Comparison of ENCODE assay signal across 9 cellular contexts in genomic region chr7:43904533-43905208, GRCh38. TPM values are rescaled to one million over a fixed set of nuclear protein-coding genes. Genes with fewer than 3 reads are reported as not detected.
DNase-seq lines count a peak whose midpoint lies in the region; ATAC-seq, FAIRE-seq and TF ChIP-seq lines count a peak whose summit lies in the region.
"Had no signal": no experiment of that assay in that cellular context is flagged by ENCODE, and none has a peak within 500 bp of the region (broad histone marks: within the 10 kb centered on the region; RNA-seq: fewer than 3 reads in every experiment).

No MANE protein-coding gene starts in this region.

- TF ChIP-seq CTCF in keratinocyte (optimal IDR thresholded peaks at IDR 0.05 in 1 of 3, IDR thresholded peaks at IDR 0.05 in 1 of 3, conservative IDR thresholded peaks at IDR 0.05 in 1 of 3; ENCODE audit: extremely low read depth in 1 of 3, insufficient read depth in 2 of 3, low read length in 3 of 3) (no peak), omental fat pad (IDR thresholded peaks at IDR 0.05) (no peak)

- no peaks in the 10 kb centered on the region for H3K27me3 Mint-ChIP-seq in activated T-cell treated with anti-CD3 and anti-CD28 coated beads, Interleukin-2, amount 50 U/mL, for 24 hours
- no peaks in the 10 kb centered on the region for H3K27me3 Mint-ChIP-seq in activated naive CD8-positive, alpha-beta T cell

- H3K4me2 ChIP-seq in keratinocyte (ENCODE audit: control insufficient read depth, extremely low read depth, insufficient read depth, low read depth, low read length) = peak overlapping the region; percentile 98

- dilution Hi-C loops in keratinocyte (cut with MboI; ENCODE audit: extremely low pct_ligation_motif_present, low sequenced_read_pairs) = no loop called here

- no peak for FAIRE-seq in keratinocyte (lab: Jason Lieb, UNC)

- DNase-seq in activated T-cell treated with anti-CD3 and anti-CD28 coated beads, Interleukin-2, amount 50 U/mL, for 24 hours = no peak
- DNase-seq in activated T-cell treated with anti-CD3 and anti-CD28 coated beads, Interleukin-2, amount 50 U/mL, for 48 hours = no peak
- DNase-seq in keratinocyte (ENCODE audit: low read depth, low spot score) (no peak), omental fat pad (ENCODE audit: low spot score) (no peak), Kasumi-1 (lab: John Stamatoyannopoulos, UW) (no peak), NCI-H2107 treated with DMSO at 0.1 percent for 48 hours (lab: John Stamatoyannopoulos, UW; ENCODE audit: unreplicated experiment) (no peak)
- DNase-seq: uterus had no signal

- no peaks in the 10 kb centered on the region for H3K9me3 Mint-ChIP-seq in activated T-cell treated with anti-CD3 and anti-CD28 coated beads, Interleukin-2, amount 50 U/mL, for 24 hours
- no peaks in the 10 kb centered on the region for H3K9me3 Mint-ChIP-seq in activated naive CD8-positive, alpha-beta T cell (ENCODE audit: low read depth)

- peak overlapping the region; percentile 96 for H3K27ac Mint-ChIP-seq in activated T-cell treated with anti-CD3 and anti-CD28 coated beads, Interleukin-2, amount 50 U/mL, for 24 hours
- H3K27ac Mint-ChIP-seq in activated naive CD8-positive, alpha-beta T cell = peak overlapping the region; percentile 13

- peak overlapping the region; percentile 93 for H3K4me3 Mint-ChIP-seq in activated T-cell treated with anti-CD3 and anti-CD28 coated beads, Interleukin-2, amount 50 U/mL, for 24 hours
- peak overlapping the region; percentile 94 for H3K4me3 Mint-ChIP-seq in activated naive CD8-positive, alpha-beta T cell

- H3K27me3 ChIP-seq in keratinocyte (ENCODE audit: control insufficient read depth, extremely low read depth, insufficient read depth, low read length) (no peaks in the 10 kb centered on the region), thymus (ENCODE audit: control insufficient read depth, insufficient read depth) (no peaks in the 10 kb centered on the region)
- H3K27me3 ChIP-seq: uterus had no signal

- peaks cover 11% of the 10 kb centered on the region for H3K36me3 Mint-ChIP-seq in activated T-cell treated with anti-CD3 and anti-CD28 coated beads, Interleukin-2, amount 50 U/mL, for 24 hours (ENCODE audit: low read depth)
- H3K36me3 Mint-ChIP-seq in activated naive CD8-positive, alpha-beta T cell = no peaks in the 10 kb centered on the region

- H3K4me3 ChIP-seq in keratinocyte (ENCODE audit: control insufficient read depth in 2 of 3, extremely low read depth in 1 of 3, insufficient read depth in 2 of 3, low read depth in 1 of 3, low read length in 3 of 3) (peak overlapping the region; percentile 67 to 87 (median 85)), thymus (ENCODE audit: low read length) (no peak overlapping the region)

- peaks cover 8% of the 10 kb centered on the region for H4K20me1 ChIP-seq in keratinocyte (ENCODE audit: control insufficient read depth, extremely low read depth, insufficient read depth, low read length)

- H3K4me1 Mint-ChIP-seq in activated T-cell treated with anti-CD3 and anti-CD28 coated beads, Interleukin-2, amount 50 U/mL, for 24 hours (ENCODE audit: low read depth) = peaks cover 43% of the 10 kb centered on the region
- peaks cover 44% of the 10 kb centered on the region for H3K4me1 Mint-ChIP-seq in activated naive CD8-positive, alpha-beta T cell (ENCODE audit: low read depth)

- ATAC-seq in omental fat pad (ENCODE audit: low FRiP score) = no peak

- H3K36me3 ChIP-seq in keratinocyte (ENCODE audit: control insufficient read depth in 2 of 2, extremely low read depth in 1 of 2, insufficient read depth in 2 of 2, low read length in 2 of 2) (peaks cover 1 to 6% of the 10 kb centered on the region in 2 experiments), thymus (ENCODE audit: control insufficient read depth, insufficient read depth) (no peaks in the 10 kb centered on the region)
- H3K36me3 ChIP-seq: uterus had no signal

- peak overlapping the region; percentile 87 for H3K27ac ChIP-seq in keratinocyte (ENCODE audit: control insufficient read depth, insufficient read depth, low read length)
- peak overlapping the region; percentile 1 for H3K27ac ChIP-seq in thymus (ENCODE audit: low read depth)

- H3K9me3 ChIP-seq in keratinocyte (ENCODE audit: control insufficient read depth, low read depth, low read length) = no peaks in the 10 kb centered on the region
- no peaks in the 10 kb centered on the region for H3K9me3 ChIP-seq in thymus (ENCODE audit: control insufficient read depth)
- H3K9me3 ChIP-seq: uterus had no signal

- H3K9ac ChIP-seq in keratinocyte (ENCODE audit: control insufficient read depth, extremely low read depth, insufficient read depth, low read length) = peak overlapping the region; percentile 87

- no peak overlapping the region for H2AFZ ChIP-seq in keratinocyte (ENCODE audit: control insufficient read depth, low read length)

- H3K9me1 ChIP-seq in keratinocyte (ENCODE audit: control insufficient read depth, extremely low read depth, insufficient read depth, low read length) = peaks cover 4% of the 10 kb centered on the region

- H3K79me2 ChIP-seq in keratinocyte (ENCODE audit: control insufficient read depth, insufficient read depth, low read length) = peaks cover 60% of the 10 kb centered on the region

- H3K4me1 ChIP-seq in keratinocyte (ENCODE audit: control insufficient read depth, extremely low read depth, insufficient read depth, low read length) (peaks cover 23% of the 10 kb centered on the region), thymus (ENCODE audit: control insufficient read depth, insufficient read depth, low read length) (peaks cover 5% of the 10 kb centered on the region)

- 98% methylated on average over 5 of the region's 5 CpGs for WGBS in thymus

RNA-seq across cellular contexts. Expression of gene URGCP, which starts 1.7 kb away (rescaled TPM):
- polyA plus RNA-seq in keratinocyte (24.8 to 29.7 TPM (median 27.6 TPM) in 3 replicates), thymus (14.6 TPM)
- polyA plus RNA-seq in keratinocyte (2011; ENCODE audit: low read depth) = 13.4 TPM
- polyA plus RNA-seq in keratinocyte (2011; cell fraction: cytosol; rRNA removed) = 19.5 and 25.3 TPM in 2 replicates
- polyA plus RNA-seq in keratinocyte (2011; cell fraction: nucleus; rRNA removed) = 55.0 and 67.8 TPM in 2 replicates
- 17.1 and 20.1 TPM in 2 replicates for polyA plus RNA-seq in keratinocyte (2012; ENCODE audit: low replicate concordance)
- polyA minus RNA-seq in keratinocyte = 30.4 to 41.6 TPM (median 33.8 TPM) in 3 replicates
- 19.8 TPM for polyA minus RNA-seq in keratinocyte (2011; cell fraction: cytosol; rRNA and poly(A)+ RNA removed)
- polyA minus RNA-seq in keratinocyte (2011; cell fraction: nucleus; rRNA and poly(A)+ RNA removed) = 29.8 and 53.0 TPM in 2 replicates
- total RNA-seq in omental fat pad = 10 to 100 TPM; 25.2 to 45.3 (median 25.6) TPM

RNA-seq across cellular contexts. Expression of gene UBE2D4, which starts 21.6 kb away (rescaled TPM):
- polyA plus RNA-seq in keratinocyte = 7.9 to 11.0 TPM (median 8.1 TPM) in 3 replicates
- polyA plus RNA-seq in keratinocyte (2011; ENCODE audit: low read depth) = 1.8 TPM
- 7.7 and 8.7 TPM in 2 replicates for polyA plus RNA-seq in keratinocyte (2011; cell fraction: cytosol; rRNA removed)
- polyA plus RNA-seq in keratinocyte (2011; cell fraction: nucleus; rRNA removed) = 2.8 and 2.9 TPM in 2 replicates
- polyA plus RNA-seq in keratinocyte (2012; ENCODE audit: low replicate concordance) = 6.5 and 7.1 TPM in 2 replicates
- 14.9 to 19.4 TPM (median 16.3 TPM) in 3 replicates for polyA minus RNA-seq in keratinocyte
- 5.8 TPM for polyA minus RNA-seq in keratinocyte (2011; cell fraction: cytosol; rRNA and poly(A)+ RNA removed)
- polyA minus RNA-seq in keratinocyte (2011; cell fraction: nucleus; rRNA and poly(A)+ RNA removed) = 1.5 and 1.7 TPM in 2 replicates
- polyA plus RNA-seq in thymus = 10.2 TPM
- total RNA-seq in omental fat pad = 10 to 100 TPM; 21.4 to 27.1 (median 24.2) TPM

RNA-seq across cellular contexts. Expression of gene MRPS24, which starts 35.4 kb away (rescaled TPM):
- polyA plus RNA-seq in keratinocyte = 94.8 to 113 TPM (median 104 TPM) in 3 replicates
- polyA plus RNA-seq in keratinocyte (2011; ENCODE audit: low read depth) = 13.2 TPM
- polyA plus RNA-seq in keratinocyte (2011; cell fraction: cytosol; rRNA removed) = 104 and 130 TPM in 2 replicates
- polyA plus RNA-seq in keratinocyte (2011; cell fraction: nucleus; rRNA removed) = 43.7 and 45.5 TPM in 2 replicates
- polyA plus RNA-seq in keratinocyte (2012; ENCODE audit: low replicate concordance) = 131 and 155 TPM in 2 replicates
- 41.1 to 74.9 TPM (median 48.0 TPM) in 3 replicates for polyA minus RNA-seq in keratinocyte
- 110 TPM for polyA minus RNA-seq in keratinocyte (2011; cell fraction: cytosol; rRNA and poly(A)+ RNA removed)
- polyA minus RNA-seq in keratinocyte (2011; cell fraction: nucleus; rRNA and poly(A)+ RNA removed) = 10.4 and 12.5 TPM in 2 replicates
- 80.5 TPM for polyA plus RNA-seq in thymus
- 100 to 1,000 TPM in 1 of 4 donors, 10 to 100 TPM in 3; 69.8 to 109 (median 82.6) TPM for total RNA-seq in omental fat pad
